ENCODE assay signal across 26 cellular contexts in genomic region chr6:122616877-122617276, GRCh38. TPM values are rescaled to one million over a fixed set of nuclear protein-coding genes. Genes with fewer than 3 reads are reported as not detected.
DNase-seq lines count a peak whose midpoint lies in the region; FAIRE-seq and TF ChIP-seq lines count a peak whose summit lies in the region.
"Had no signal": no experiment of that assay in that cellular context is flagged by ENCODE, and none has a peak within 500 bp of the region (broad histone marks: within the 10 kb centered on the region; RNA-seq: fewer than 3 reads in every experiment).

No MANE protein-coding gene starts in this region.

- H3K4me3 ChIP-seq in mammary epithelial cell (replicated peaks in 1 of 3; ENCODE audit: insufficient read depth in 1 of 3, low read depth in 2 of 3, low read length in 3 of 3) (no peak overlapping the region), endodermal cell (ENCODE audit: low read length) (no peak overlapping the region)
- H3K4me3 ChIP-seq: BLaER1, GM12878 had no signal

- TF ChIP-seq CTCF in mammary epithelial cell (conservative IDR thresholded peaks at IDR 0.05 in 1 of 2, IDR thresholded peaks at IDR 0.05 in 1 of 2; ENCODE audit: extremely low read depth in 1 of 2, insufficient read depth in 1 of 2, low read depth in 1 of 2, low read length in 2 of 2), result no peak
- TF ChIP-seq CTCF in MCF 10A (IDR thresholded peaks at IDR 0.05; ENCODE audit: unreplicated experiment), result no peak
- no peak for TF ChIP-seq CTCF in chondrocyte (IDR thresholded peaks at IDR 0.05)
- no peak for TF ChIP-seq CTCF in endodermal cell (conservative IDR thresholded peaks at IDR 0.05)

- H3K4me3 Mint-ChIP-seq in MCF 10A (ENCODE audit: unreplicated experiment), result no peak overlapping the region
- H3K4me3 Mint-ChIP-seq in chondrocyte (ENCODE audit: unreplicated experiment), result no peak overlapping the region
- no peak overlapping the region for H3K4me3 Mint-ChIP-seq in endodermal cell
- H3K4me3 Mint-ChIP-seq: CD14-positive monocyte; CD4-positive, alpha-beta memory T cell; CD4-positive, CD25-positive, alpha-beta regulatory T cell; CD8-positive, alpha-beta memory T cell had no signal

- no peaks in the 10 kb centered on the region for H3K27me3 Mint-ChIP-seq in MCF 10A (ENCODE audit: insufficient read depth, unreplicated experiment)
- H3K27me3 Mint-ChIP-seq in chondrocyte (ENCODE audit: low read depth), result no peaks in the 10 kb centered on the region
- no peaks in the 10 kb centered on the region for H3K27me3 Mint-ChIP-seq in endodermal cell (ENCODE audit: insufficient read depth)

- H3K27ac Mint-ChIP-seq in MCF 10A (ENCODE audit: low read depth, unreplicated experiment) (no peak overlapping the region), chondrocyte (ENCODE audit: unreplicated experiment) (peak overlapping the region; percentile 69), endodermal cell (no peak overlapping the region)
- H3K27ac Mint-ChIP-seq: CD14-positive monocyte; CD4-positive, alpha-beta memory T cell; CD4-positive, CD25-positive, alpha-beta regulatory T cell; CD8-positive, alpha-beta memory T cell had no signal

- dilution Hi-C loops in mammary epithelial cell (cut with HindIII; ENCODE audit: low sequenced_read_pairs), result no loop called here

- in situ Hi-C loops in mammary epithelial cell (cut with MboI; ENCODE audit: low sequenced_read_pairs in 2 of 2), result no loop called here

- CTCF ChIA-PET in mammary epithelial cell (lab: Charles Lee; ENCODE audit: low non-redundant PET) (no interaction called here), MCF 10A (lab: Yijun Ruan, JAX) (interaction anchor here (0.7 to 1.0 kb wide), 2 partner anchors 14 to 37 kb away, joined by 3 read pairs; no protein-coding TSS in a partner anchor)

- H4K20me1 ChIP-seq in mammary epithelial cell (ENCODE audit: insufficient read depth, low read length), result no peaks in the 10 kb centered on the region
- H4K20me1 ChIP-seq: BLaER1 had no signal

- H3K4me2 ChIP-seq in mammary epithelial cell (ENCODE audit: insufficient read depth, low read depth, low read length), result no peak overlapping the region
- H3K4me2 ChIP-seq: BLaER1 had no signal

- 55% methylated on average over 3 of the region's 3 CpGs for WGBS in mammary epithelial cell (ENCODE audit: low coverage, missing lambda C conversion rate)
- 93 to 95% methylated on average over 2 to 3 of the region's 3 CpGs for WGBS in endodermal cell (ENCODE audit: insufficient coverage in 1 of 2, insufficient read length in 1 of 2), 2 experiments

- H3K9me3 ChIP-seq in mammary epithelial cell (replicated peaks; ENCODE audit: insufficient read depth, low read length), result no peaks in the 10 kb centered on the region
- H3K9me3 ChIP-seq in endodermal cell (ENCODE audit: control insufficient read depth, low read length), result peaks cover 16% of the 10 kb centered on the region
- H3K9me3 ChIP-seq: BE2C, BLaER1 had no signal

- H3K4me1 Mint-ChIP-seq in MCF 10A (ENCODE audit: insufficient read depth, unreplicated experiment), result peaks cover 13% of the 10 kb centered on the region
- peaks cover 32% of the 10 kb centered on the region for H3K4me1 Mint-ChIP-seq in chondrocyte (ENCODE audit: low read depth)
- H3K4me1 Mint-ChIP-seq in endodermal cell, result peaks cover 27% of the 10 kb centered on the region
- H3K4me1 Mint-ChIP-seq: CD14-positive monocyte; CD4-positive, alpha-beta memory T cell; CD4-positive, CD25-positive, alpha-beta regulatory T cell; CD8-positive, alpha-beta memory T cell had no signal

- BruUV-seq in mammary epithelial cell (replicated peaks; lab: Mats Ljungman, UMichigan), result no TSS peak
- BruUV-seq in MCF 10A (replicated peaks; lab: Mats Ljungman, UMichigan), result no TSS peak

- H3K79me2 ChIP-seq in mammary epithelial cell (ENCODE audit: insufficient read depth, low read length), result no peaks in the 10 kb centered on the region

- H3K36me3 ChIP-seq in mammary epithelial cell (ENCODE audit: insufficient read depth, low read length), result no peaks in the 10 kb centered on the region
- H3K36me3 ChIP-seq in endodermal cell (ENCODE audit: control insufficient read depth, insufficient read depth, low read length), result no peaks in the 10 kb centered on the region
- H3K36me3 ChIP-seq: BE2C, BLaER1 had no signal

- POLR2A ChIA-PET in MCF 10A (lab: Yijun Ruan, JAX), result no interaction called here

- H3K9me3 Mint-ChIP-seq in MCF 10A (ENCODE audit: unreplicated experiment) (peaks cover 5% of the 10 kb centered on the region), chondrocyte (ENCODE audit: low read depth) (peaks cover 15% of the 10 kb centered on the region), endodermal cell (peaks cover 4% of the 10 kb centered on the region)

- H3K4me1 ChIP-seq in mammary epithelial cell (ENCODE audit: insufficient read depth, low read length) (no peaks in the 10 kb centered on the region), endodermal cell (ENCODE audit: control insufficient read depth, insufficient read depth, low read length) (peaks cover 6% of the 10 kb centered on the region)
- H3K4me1 ChIP-seq: BE2C, BLaER1 had no signal

- intact Hi-C loops in mammary epithelial cell (cut with micrococcal nuclease), result no loop called here
- intact Hi-C loops in MCF 10A (cut with micrococcal nuclease), result no loop called here

- H3K27me3 ChIP-seq in mammary epithelial cell (ENCODE audit: insufficient read depth, low read length) (no peaks in the 10 kb centered on the region), endodermal cell (ENCODE audit: control insufficient read depth, insufficient read depth, low read length, poor library complexity, severe bottlenecking) (peaks cover 8% of the 10 kb centered on the region)
- H3K27me3 ChIP-seq: BLaER1 had no signal

- peak overlapping the region; percentile 44 for H2AFZ ChIP-seq in mammary epithelial cell (ENCODE audit: low read depth, low read length)

- H3K27ac ChIP-seq in mammary epithelial cell (ENCODE audit: insufficient read depth, low read depth, low read length) (no peak overlapping the region), endodermal cell (ENCODE audit: low read depth, low read length) (no peak overlapping the region)
- H3K27ac ChIP-seq: BLaER1 had no signal

- H3K36me3 Mint-ChIP-seq in MCF 10A (ENCODE audit: insufficient read depth, unreplicated experiment) (peaks cover 5% of the 10 kb centered on the region), chondrocyte (ENCODE audit: low read depth) (peaks cover 6% of the 10 kb centered on the region), endodermal cell (ENCODE audit: low read depth) (peaks cover 28% of the 10 kb centered on the region)
- H3K36me3 Mint-ChIP-seq: CD14-positive monocyte; CD4-positive, alpha-beta memory T cell; CD4-positive, CD25-positive, alpha-beta regulatory T cell; CD8-positive, alpha-beta memory T cell had no signal

- H3K9ac ChIP-seq in mammary epithelial cell (ENCODE audit: insufficient read depth, low read length) (no peak overlapping the region), endodermal cell (ENCODE audit: extremely low read depth, low read length, poor library complexity, severe bottlenecking) (no peak overlapping the region)
- H3K9ac ChIP-seq: BLaER1 had no signal

- no peak for FAIRE-seq in RCC 7860 (lab: Jason Lieb, UNC)
- FAIRE-seq: GM12878, GM12892, GM18507 had no signal

- DNase-seq in mammary epithelial cell (no peak), MCF 10A (ENCODE audit: unreplicated experiment) (no peak), chondrocyte (ENCODE audit: low spot score) (no peak), RCC 7860 (ENCODE audit: low spot score) (no peak), endodermal cell (no peak)
- DNase-seq: 8988T; ACHN; BE2C; C1 segment of cervical spinal cord; CD4-positive, alpha-beta memory T cell; CD4-positive, CD25-positive, alpha-beta regulatory T cell; CD8-positive, alpha-beta memory T cell; COR-L47; DMS 273 treated with DMSO at 0.1 percent for 48 hours; DMS153; DMS53; DMS79; DND-41; EL; GDM1 had no signal

RNA-seq across cellular contexts. Expression of gene PKIB, which starts 6.7 kb away (rescaled TPM):
- total RNA-seq in mammary epithelial cell, result 10 to 100 TPM in 1 of 2 donors, 1 to 10 TPM in 1; 1.8 to 24.2 TPM
- 4.7 TPM for polyA plus RNA-seq in mammary epithelial cell
- polyA minus RNA-seq in mammary epithelial cell, result 2.9 TPM
- 3.1 and 6.0 TPM in 2 replicates for total RNA-seq in MCF 10A (2022)
- 42.1 to 50.9 TPM (median 44.3 TPM) in 3 replicates for total RNA-seq in chondrocyte
- total RNA-seq in endodermal cell, result 10 to 100 TPM; 46.0 to 56.1 TPM
- polyA plus RNA-seq in endodermal cell (2013, experiment 1 of 2), result 42.6 TPM
- polyA plus RNA-seq in endodermal cell (2013, experiment 2 of 2), result 43.7 TPM
- total RNA-seq: G401 had no signal
